In genomic region chr1:244665771-244666217, GRCh38 we compare ENCODE assay signal across 9 cellular contexts. TPM values are rescaled to one million over a fixed set of nuclear protein-coding genes. Genes with fewer than 3 reads are reported as not detected.
DNase-seq lines count a peak whose midpoint lies in the region; ATAC-seq and TF ChIP-seq lines count a peak whose summit lies in the region.
"Had no signal": no experiment of that assay in that cellular context is flagged by ENCODE, and none has a peak within 500 bp of the region (broad histone marks: within the 10 kb centered on the region; RNA-seq: fewer than 3 reads in every experiment).

No MANE protein-coding gene starts in this region.

- no peaks in the 10 kb centered on the region for H3K4me1 ChIP-seq in colonic mucosa

- peak; percentile 55 for DNase-seq in NCI-H128 (lab: John Stamatoyannopoulos, UW; ENCODE audit: unreplicated experiment)
- DNase-seq in inferior parietal cortex (ENCODE audit: extremely low spot score), result peak; percentile 29
- DNase-seq in T-helper 1 cell, result no peak
- no peak for DNase-seq in nucleus accumbens (lab: John Stamatoyannopoulos, UW)
- DNase-seq in NCI-H524 (lab: John Stamatoyannopoulos, UW), result no peak
- DNase-seq in colonic mucosa, result no peak
- DNase-seq: pancreas had no signal

- no peak overlapping the region for H3K27ac ChIP-seq in colonic mucosa
- H3K27ac ChIP-seq: pancreas had no signal

- H3K4me3 ChIP-seq in colonic mucosa, result no peak overlapping the region
- H3K4me3 ChIP-seq: pancreas had no signal

- TF ChIP-seq CTCF in colonic mucosa (IDR thresholded peaks at IDR 0.05), result no peak

- no peaks in the 10 kb centered on the region for H3K27me3 ChIP-seq in colonic mucosa
- H3K27me3 ChIP-seq: pancreas had no signal

- no peak overlapping the region for H3K9ac ChIP-seq in colonic mucosa (ENCODE audit: low read depth in 2 of 2, low read length in 2 of 2)

- H3K36me3 ChIP-seq in colonic mucosa, result no peaks in the 10 kb centered on the region
- H3K36me3 ChIP-seq: pancreas had no signal

- intact Hi-C loops in colonic mucosa (cut with DNase I), result no loop called here

- ATAC-seq in GM18498 (IDR thresholded peaks at IDR 0.05; ENCODE audit: unreplicated experiment) (peak; percentile 89), GM21786 (IDR thresholded peaks at IDR 0.05; ENCODE audit: unreplicated experiment) (peak; percentile 89)

- H3K9me3 ChIP-seq in colonic mucosa, result no peaks in the 10 kb centered on the region
- H3K9me3 ChIP-seq: pancreas had no signal

RNA-seq across cellular contexts. Expression of gene DESI2, which starts 12.9 kb away (rescaled TPM):
- total RNA-seq in colonic mucosa, result 10 to 100 TPM; 34.5 to 57.4 TPM

Comparison
In these comparisons a context has a peak if more than half of its experiments do, and no peak if none do; other contexts are left out.
1. DNase-seq: peak in NCI-H128 (single experiment) and inferior parietal cortex (single experiment); none in T-helper 1 cell (0 of 5), nucleus accumbens (0 of 56), NCI-H524 (0 of 2) and colonic mucosa (single experiment).